8 cellular contexts compared by ENCODE assay signal in genomic region chr16:69566437-69567030, GRCh38. TPM values are rescaled to one million over a fixed set of nuclear protein-coding genes. Genes with fewer than 3 reads are reported as not detected.
A peak's percentile ranks its signal among the peaks of the same experiment; 100 is the strongest.
DNase-seq lines count a peak whose midpoint lies in the region; ATAC-seq and TF ChIP-seq lines count a peak whose summit lies in the region.

No MANE protein-coding gene starts in this region.

- no peak for TF ChIP-seq CTCF in mammary epithelial cell (conservative IDR thresholded peaks at IDR 0.05 in 1 of 2, IDR thresholded peaks at IDR 0.05 in 1 of 2; ENCODE audit: extremely low read depth in 1 of 2, insufficient read depth in 1 of 2, low read depth in 1 of 2, low read length in 2 of 2)

- DNase-seq in activated T-cell treated with anti-CD3 and anti-CD28 coated beads for 24 hours (ENCODE audit: low read depth), result peak; percentile 19
- no peak for DNase-seq in activated T-cell treated with anti-CD3 and anti-CD28 coated beads for 4 hours
- peak; percentile 71 to 81 for DNase-seq in SJSA1 (ENCODE audit: low read depth in 1 of 2, low spot score in 2 of 2)
- DNase-seq in mammary epithelial cell, result peak; percentile 60
- peak; percentile 56 for DNase-seq in iPS-NIHi7 (ENCODE audit: extremely low spot score)

- intact Hi-C loops in mammary epithelial cell (cut with micrococcal nuclease), result loop anchor here (1.0 to 5.0 kb wide), 8 partner anchors 36 to 188 kb away; partner anchors contain the start of gene NOB1

- no peaks in the 10 kb centered on the region for H4K20me1 ChIP-seq in mammary epithelial cell (ENCODE audit: insufficient read depth, low read length)

- CTCF ChIA-PET in mammary epithelial cell (lab: Charles Lee; ENCODE audit: low non-redundant PET), result no interaction called here

- ATAC-seq in HG02981 (IDR thresholded peaks at IDR 0.05; ENCODE audit: unreplicated experiment) (peak; percentile 24), GM19455 (IDR thresholded peaks at IDR 0.05; ENCODE audit: unreplicated experiment) (no peak)

- H3K9me3 ChIP-seq in SJSA1 (replicated peaks), result no peaks in the 10 kb centered on the region; the same call in 1 of the 2 replicates
- no peaks in the 10 kb centered on the region for H3K9me3 ChIP-seq in mammary epithelial cell (replicated peaks; ENCODE audit: insufficient read depth, low read length)
- no peaks in the 10 kb centered on the region for H3K9me3 ChIP-seq in skeletal muscle satellite cell (replicated peaks; ENCODE audit: low read length)

- H3K9ac ChIP-seq in mammary epithelial cell (ENCODE audit: insufficient read depth, low read length), result peak overlapping the region; percentile 99
- H3K9ac ChIP-seq in skeletal muscle satellite cell (ENCODE audit: low read depth, low read length), result peak overlapping the region; percentile 99

- in situ Hi-C loops in mammary epithelial cell (cut with MboI; ENCODE audit: low sequenced_read_pairs in 2 of 2), result no loop called here

- peak overlapping the region; percentile 85 for H3K4me2 ChIP-seq in mammary epithelial cell (ENCODE audit: insufficient read depth, low read depth, low read length)
- H3K4me2 ChIP-seq in skeletal muscle satellite cell (ENCODE audit: low read length), result peak overlapping the region; percentile 90

- H3K4me3 ChIP-seq in SJSA1 (peak overlapping the region; percentile 91), mammary epithelial cell (replicated peaks in 1 of 3; ENCODE audit: insufficient read depth in 1 of 3, low read depth in 2 of 3, low read length in 3 of 3) (peak overlapping the region; percentile 74 to 100 (median 95)), skeletal muscle satellite cell (ENCODE audit: low read length) (peak overlapping the region; percentile 99)

- H3K27ac ChIP-seq in SJSA1 (peak overlapping the region; percentile 77), mammary epithelial cell (ENCODE audit: insufficient read depth, low read depth, low read length) (peak overlapping the region; percentile 93)

- peak overlapping the region; percentile 92 for H2AFZ ChIP-seq in mammary epithelial cell (ENCODE audit: low read depth, low read length)

- dilution Hi-C loops in mammary epithelial cell (cut with HindIII; ENCODE audit: low sequenced_read_pairs), result no loop called here

- H3K4me1 ChIP-seq in SJSA1 (replicated peaks), result peaks cover 15% of the 10 kb centered on the region
- peaks cover 19% of the 10 kb centered on the region for H3K4me1 ChIP-seq in mammary epithelial cell (ENCODE audit: insufficient read depth, low read length)
- H3K4me1 ChIP-seq in skeletal muscle satellite cell (ENCODE audit: control insufficient read depth, insufficient read depth, low read length), result peaks cover 28% of the 10 kb centered on the region

- WGBS in mammary epithelial cell (ENCODE audit: low coverage, missing lambda C conversion rate), result 0% methylated on average over 13 of the region's 60 CpGs

- H3K79me2 ChIP-seq in mammary epithelial cell (ENCODE audit: insufficient read depth, low read length), result peaks cover 71% of the 10 kb centered on the region

- H3K36me3 ChIP-seq in SJSA1 (peaks cover 33% of the 10 kb centered on the region), mammary epithelial cell (ENCODE audit: insufficient read depth, low read length) (peaks cover 4% of the 10 kb centered on the region), skeletal muscle satellite cell (ENCODE audit: insufficient read depth, low read length) (peaks cover 11% of the 10 kb centered on the region)

- no TSS peak for BruUV-seq in mammary epithelial cell (replicated peaks; lab: Mats Ljungman, UMichigan)

- no peaks in the 10 kb centered on the region for H3K27me3 ChIP-seq in SJSA1 (replicated peaks)
- H3K27me3 ChIP-seq in mammary epithelial cell (ENCODE audit: insufficient read depth, low read length), result no peaks in the 10 kb centered on the region
- H3K27me3 ChIP-seq in skeletal muscle satellite cell (ENCODE audit: control insufficient read depth, insufficient read depth, low read length), result no peaks in the 10 kb centered on the region

RNA-seq across cellular contexts. Expression of gene NFAT5, which starts 0.8 kb away (rescaled TPM):
- total RNA-seq in SJSA1 (2014; rRNA removed; shearing (Covaris generic)), result 8.3 and 9.0 TPM in 2 replicates
- 10 to 100 TPM; 37.5 to 48.2 TPM for total RNA-seq in mammary epithelial cell
- polyA plus RNA-seq in mammary epithelial cell, result 16.9 TPM
- polyA minus RNA-seq in mammary epithelial cell, result 32.5 TPM
- total RNA-seq in skeletal muscle satellite cell (2012; rRNA removed), result 11.4 and 18.3 TPM in 2 replicates
